8 cellular contexts compared by ENCODE assay signal in the genomic region with DNA sequence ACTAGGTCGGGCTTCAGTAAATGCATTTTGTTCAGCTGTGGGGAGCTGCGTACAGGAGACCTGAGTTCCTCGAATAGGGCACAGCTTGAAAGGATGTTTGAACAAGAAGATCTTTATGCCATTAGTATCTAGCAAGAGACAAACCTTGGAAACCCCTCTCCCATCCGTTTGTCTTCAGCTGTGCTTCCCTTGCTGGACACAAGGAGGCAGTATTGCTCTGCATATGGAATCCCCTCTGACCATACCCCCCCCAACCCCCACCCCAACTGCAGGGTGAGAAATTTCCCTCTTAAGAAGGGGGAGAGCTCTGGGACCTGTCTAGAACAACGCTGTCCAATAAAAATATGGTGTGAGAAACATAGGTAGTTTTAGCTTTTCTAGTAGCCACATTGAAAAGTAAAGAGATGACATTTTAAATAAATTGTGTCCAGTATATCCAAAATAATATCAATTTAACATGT. TPM values are rescaled to one million over a fixed set of nuclear protein-coding genes. Genes with fewer than 3 reads are reported as not detected.
DNase-seq lines count a peak whose midpoint lies in the region; ATAC-seq and TF ChIP-seq lines count a peak whose summit lies in the region.

No MANE protein-coding gene starts in this region.

- H3K4me2 ChIP-seq in neuronal stem cell (ENCODE audit: insufficient read depth, low read length, poor library complexity, severe bottlenecking): peak overlapping the region; percentile 85

- H2BK12ac ChIP-seq in neuronal stem cell (ENCODE audit: low read length): no peak overlapping the region

- H4K8ac ChIP-seq in neuronal stem cell (ENCODE audit: low read depth, low read length): no peak overlapping the region

- no CpG with 5 or more reads among the region's 5 CpGs for WGBS in neuronal stem cell (ENCODE audit: extremely low coverage in 2 of 2, insufficient read length in 2 of 2, insufficient replicate concordance in 1 of 2), 2 donors
- WGBS in suprapubic skin: 19% methylated on average over 5 of the region's 5 CpGs

- H3K4me3 ChIP-seq in Peyer's patch: peak overlapping the region; percentile 63 to 94 (median 73)
- peak overlapping the region; percentile 67 to 87 for H3K4me3 ChIP-seq in neuronal stem cell (ENCODE audit: low read length in 2 of 2)
- H3K4me3 ChIP-seq in suprapubic skin: peak overlapping the region; percentile 76

- no peak overlapping the region for H2AK5ac ChIP-seq in neuronal stem cell (ENCODE audit: low read depth, low read length)

- H3K4me1 ChIP-seq in Peyer's patch (peaks cover 0 to 43% (median 11%) of the 10 kb centered on the region in 4 donors), neuronal stem cell (ENCODE audit: control insufficient read depth in 2 of 2, insufficient read depth in 1 of 2, low read depth in 1 of 2, low read length in 2 of 2) (peaks cover 13 to 15% of the 10 kb centered on the region in 2 donors), suprapubic skin (peaks cover 26% of the 10 kb centered on the region)

- H3K9ac ChIP-seq in neuronal stem cell (ENCODE audit: low read depth, low read length, poor library complexity): no peak overlapping the region

- DNase-seq in Caki2 (ENCODE audit: low read depth): peak; percentile 59
- peak in 2 of 3 donors; percentile 78 to 86 for DNase-seq in Peyer's patch
- peak; percentile 26 to 44 for DNase-seq in activated T-helper 1 cell treated with anti-CD3 and anti-CD28 coated beads, Interleukin-2, amount 50 U/mL, for 16 hours (ENCODE audit: low read depth in 1 of 2, low spot score in 1 of 2)
- DNase-seq in fibroblast of the conjunctiva (ENCODE audit: low read depth): peak; percentile 61
- DNase-seq in neuronal stem cell (ENCODE audit: low spot score): peak; percentile 74
- DNase-seq in suprapubic skin (ENCODE audit: low spot score in 2 of 2): peak in 1 of 2 donors; percentile 71

- H3K27me3 ChIP-seq in Peyer's patch (no peaks in the 10 kb centered on the region), neuronal stem cell (ENCODE audit: control insufficient read depth in 3 of 3, insufficient read depth in 3 of 3, low read depth in 1 of 3, low read length in 3 of 3) (peaks cover 0 to 2% (median 0%) of the 10 kb centered on the region in 3 experiments), suprapubic skin (no peaks in the 10 kb centered on the region)

- ATAC-seq in HG03139 (IDR thresholded peaks at IDR 0.05; ENCODE audit: unreplicated experiment): no peak

- H2AFZ ChIP-seq in neuronal stem cell (ENCODE audit: low read length): peak overlapping the region; percentile 94

- no peaks in the 10 kb centered on the region for H3K9me3 ChIP-seq in Peyer's patch
- no peaks in the 10 kb centered on the region for H3K9me3 ChIP-seq in neuronal stem cell (replicated peaks in 1 of 2; ENCODE audit: control insufficient read depth in 2 of 2, insufficient read depth in 1 of 2, low read depth in 1 of 2, low read length in 2 of 2)
- no peaks in the 10 kb centered on the region for H3K9me3 ChIP-seq in suprapubic skin

- peak overlapping the region; percentile 89 to 96 (median 92) for H3K4me3 Mint-ChIP-seq in IgD-negative memory B cell

- no peak overlapping the region for H3K14ac ChIP-seq in neuronal stem cell (ENCODE audit: low read length)

- no peak for TF ChIP-seq POLR2A in Peyer's patch (IDR thresholded peaks at IDR 0.05)
- no peak for TF ChIP-seq POLR2A in suprapubic skin (IDR thresholded peaks at IDR 0.05)

- H3K9me3 Mint-ChIP-seq in IgD-negative memory B cell: no peaks in the 10 kb centered on the region

- no peak overlapping the region for H3K18ac ChIP-seq in neuronal stem cell (ENCODE audit: low read length)

- TF ChIP-seq CTCF in Peyer's patch (IDR thresholded peaks at IDR 0.05): peak; percentile 61 to 87 (median 71)
- TF ChIP-seq CTCF in suprapubic skin (IDR thresholded peaks at IDR 0.05): peak; percentile 39 to 84

- no peak overlapping the region for H4K91ac ChIP-seq in neuronal stem cell (ENCODE audit: low read depth, low read length, poor library complexity)

- H3K79me1 ChIP-seq in neuronal stem cell (ENCODE audit: low read depth, low read length): peaks cover 2% of the 10 kb centered on the region

- no peak overlapping the region for H2BK5ac ChIP-seq in neuronal stem cell (ENCODE audit: low read length)

- no peak for TF ChIP-seq EP300 in suprapubic skin (IDR thresholded peaks at IDR 0.05)

- no peak overlapping the region for H2BK120ac ChIP-seq in neuronal stem cell (ENCODE audit: low read depth, low read length)

- H3K27me3 Mint-ChIP-seq in IgD-negative memory B cell: no peaks in the 10 kb centered on the region

- in situ Hi-C loops in Caki2 (cut with HindIII; ENCODE audit: low pct_unique_long_range_greater_than_20kb, low sequenced_read_pairs): no loop called here

- peak overlapping the region in 1 of 3 donors; percentile 66 for H3K27ac Mint-ChIP-seq in IgD-negative memory B cell

- peaks cover 3% of the 10 kb centered on the region for H3K36me3 Mint-ChIP-seq in IgD-negative memory B cell

- no peak overlapping the region for H3K23ac ChIP-seq in neuronal stem cell (ENCODE audit: low read depth, low read length, poor library complexity)

- peaks cover 0 to 3% (median 0%) of the 10 kb centered on the region in 3 donors for H3K36me3 ChIP-seq in Peyer's patch
- peaks cover 6 to 7% of the 10 kb centered on the region in 2 donors for H3K36me3 ChIP-seq in neuronal stem cell (replicated peaks in 1 of 2; ENCODE audit: control insufficient read depth in 2 of 2, insufficient read depth in 2 of 2, low read length in 2 of 2)
- peaks cover 3% of the 10 kb centered on the region for H3K36me3 ChIP-seq in suprapubic skin

- peaks cover 20 to 29% (median 21%) of the 10 kb centered on the region in 3 donors for H3K4me1 Mint-ChIP-seq in IgD-negative memory B cell

- H2BK15ac ChIP-seq in neuronal stem cell (ENCODE audit: low read length): no peak overlapping the region

- no peak overlapping the region for H3K4ac ChIP-seq in neuronal stem cell (ENCODE audit: low read length)

- H3K27ac ChIP-seq in Peyer's patch: peak overlapping the region in 2 of 4 donors; percentile 83 to 85
- H3K27ac ChIP-seq in neuronal stem cell (replicated peaks; ENCODE audit: low read length): no peak overlapping the region
- no peak overlapping the region for H3K27ac ChIP-seq in suprapubic skin

RNA-seq across cellular contexts. Expression of gene MRM1, which starts 1.6 kb away (rescaled TPM):
- 13.5 and 17.2 TPM in 2 replicates for total RNA-seq in Caki2 (2014; rRNA removed; shearing (Covaris generic); ENCODE audit: low replicate concordance)
- 10.1 TPM for polyA plus RNA-seq in IgD-negative memory B cell
- total RNA-seq in Peyer's patch (10 to 100 TPM in 3 of 4 donors, 1 to 10 TPM in 1; 6.6 to 18.8 (median 13.9) TPM), suprapubic skin (1 to 10 TPM; 3.5 to 6.6 (median 4.7) TPM)
- polyA plus RNA-seq in neuronal stem cell (2013, experiment 1 of 2): 1.1 TPM
- polyA plus RNA-seq in neuronal stem cell (2013, experiment 2 of 2): 0.97 TPM

RNA-seq across cellular contexts. Expression of gene DHRS11, which starts 11.3 kb away (rescaled TPM):
- total RNA-seq in Caki2 (2014; rRNA removed; shearing (Covaris generic); ENCODE audit: low replicate concordance): 27.8 and 38.1 TPM in 2 replicates
- polyA plus RNA-seq in IgD-negative memory B cell: 2.8 TPM
- total RNA-seq in Peyer's patch (100 to 1,000 TPM in 3 of 4 donors, 10 to 100 TPM in 1; 63.5 to 436 (median 424) TPM), suprapubic skin (10 to 100 TPM; 10.5 to 19.7 (median 16.9) TPM)
- polyA plus RNA-seq in neuronal stem cell (2013, experiment 1 of 2): 15.1 TPM
- 14.0 TPM for polyA plus RNA-seq in neuronal stem cell (2013, experiment 2 of 2)

RNA-seq across cellular contexts. Expression of gene GGNBP2, which starts 58.2 kb away (rescaled TPM):
- total RNA-seq in Caki2 (2014; rRNA removed; shearing (Covaris generic); ENCODE audit: low replicate concordance): 30.0 and 40.0 TPM in 2 replicates
- polyA plus RNA-seq in IgD-negative memory B cell: 84.9 TPM
- total RNA-seq in Peyer's patch: 100 to 1,000 TPM in 1 of 4 donors, 10 to 100 TPM in 3; 90.5 to 124 (median 96.8) TPM
- 44.9 TPM for polyA plus RNA-seq in neuronal stem cell (2013, experiment 1 of 2)
- polyA plus RNA-seq in neuronal stem cell (2013, experiment 2 of 2): 47.5 TPM
- 10 to 100 TPM; 49.4 to 84.1 (median 57.1) TPM for total RNA-seq in suprapubic skin
